ENCODE assay signal across 22 cellular contexts in genomic region chr6:83459663-83460062, GRCh38. TPM values are rescaled to one million over a fixed set of nuclear protein-coding genes. Genes with fewer than 3 reads are reported as not detected.
A peak's percentile ranks its signal among the peaks of the same experiment; 100 is the strongest.
DNase-seq lines count a peak whose midpoint lies in the region; ATAC-seq and TF ChIP-seq lines count a peak whose summit lies in the region.
"Had no signal": no experiment of that assay in that cellular context is flagged by ENCODE, and none has a peak within 500 bp of the region (broad histone marks: within the 10 kb centered on the region; RNA-seq: fewer than 3 reads in every experiment).

No MANE protein-coding gene starts in this region.

- no peak for TF ChIP-seq CTCF in PC-3 (conservative IDR thresholded peaks at IDR 0.05; ENCODE audit: low read depth, low read length)

- no TSS peak for BruUV-seq in PC-3 (replicated peaks; lab: Mats Ljungman, UMichigan)

- no peaks in the 10 kb centered on the region for H3K79me2 ChIP-seq in PC-3 (ENCODE audit: low read length)

- peaks cover 40% of the 10 kb centered on the region for H3K4me1 ChIP-seq in PC-3 (ENCODE audit: insufficient read depth, low read length)
- H3K4me1 ChIP-seq: lower lobe of right lung, thyroid gland had no signal

- CTCF ChIA-PET in PC-3 (lab: Charles Lee): no interaction called here

- POLR2A ChIA-PET in PC-3 (lab: Charles Lee; ENCODE audit: unreplicated experiment): no interaction called here

- DNase-seq in CD1c-positive myeloid dendritic cell (ENCODE audit: extremely low spot score) (peak; percentile 52), HT1080 (ENCODE audit: low read depth) (peak; percentile 29), PC-3 (peak; percentile 8), left colon (no peak), dedifferentiated amniotic fluid mesenchymal stem cell (ENCODE audit: extremely low spot score) (no peak)
- DNase-seq in activated CD4-positive, alpha-beta T cell treated with anti-CD3 and anti-CD28 coated beads, Interleukin-2, amount 50 U/mL, for 48 hours: no peak
- DNase-seq: activated CD4-positive, alpha-beta T cell treated with anti-CD3 and anti-CD28 coated beads for 36 hours; CD8-positive, alpha-beta memory T cell; DND-41; effector CD4-positive, alpha-beta T cell; heart right ventricle; HFFc6; lower lobe of right lung; NCI-H1436 treated with DMSO at 0.1 percent for 48 hours; NCI-H510A; occipital lobe; retina; stimulated activated CD4-positive, alpha-beta T cell treated with anti-CD3 and anti-CD28 coated beads, Interleukin-4, amount 100 ng/mL, for 4 hours; stimulated activated naive CD8-positive, alpha-beta T cell treated with anti-CD3 and anti-CD28 coated beads, Interleukin-15, Interleukin-2, amounts not matched to agents 100 U/mL and 50 U/mL, for 24 hours; thyroid gland had no signal

- no peaks in the 10 kb centered on the region for H4K20me1 ChIP-seq in PC-3 (ENCODE audit: low read length)

- intact Hi-C loops in PC-3 (cut with micrococcal nuclease) (no loop called here), left colon (cut with DNase I, micrococcal nuclease) (no loop called here)

- H2AFZ ChIP-seq in PC-3 (ENCODE audit: low read length): no peak overlapping the region

- no peak overlapping the region for H3K9ac ChIP-seq in PC-3 (ENCODE audit: low read length)

- H3K4me3 ChIP-seq in PC-3 (ENCODE audit: low read length): no peak overlapping the region
- H3K4me3 ChIP-seq: heart right ventricle, lower lobe of right lung, thyroid gland had no signal

- H3K27ac ChIP-seq in PC-3 (ENCODE audit: low read length): no peak overlapping the region
- H3K27ac ChIP-seq: heart right ventricle, lower lobe of right lung, thyroid gland had no signal

- no peaks in the 10 kb centered on the region for H3K36me3 ChIP-seq in PC-3 (ENCODE audit: low read depth, low read length)
- H3K36me3 ChIP-seq: heart right ventricle, lower lobe of right lung, thyroid gland had no signal

- H3K9me2 ChIP-seq in PC-3 (replicated peaks; ENCODE audit: low read length): no peaks in the 10 kb centered on the region

- H3K9me3 ChIP-seq in PC-3 (ENCODE audit: low read length): no peaks in the 10 kb centered on the region
- H3K9me3 ChIP-seq: heart right ventricle, lower lobe of right lung, thyroid gland had no signal

- peaks cover 10% of the 10 kb centered on the region for H3F3A ChIP-seq in PC-3 (ENCODE audit: low read length, unreplicated experiment)

- 0 out of 2 replicates have a peak overlapping the region, but pooled peaks have one; percentile 6 for H3K4me2 ChIP-seq in PC-3 (ENCODE audit: low read length)

- no peaks in the 10 kb centered on the region for H3K27me3 ChIP-seq in PC-3 (ENCODE audit: low read length)
- H3K27me3 ChIP-seq: heart right ventricle, thyroid gland had no signal

- ATAC-seq in PC-3 (no peak), left colon (peak; percentile 26), HG03378 (IDR thresholded peaks at IDR 0.05; ENCODE audit: unreplicated experiment) (no peak)
- ATAC-seq: activated CD4-positive, alpha-beta T cell treated with anti-CD3 and anti-CD28 coated beads for 36 hours; stimulated activated naive CD8-positive, alpha-beta T cell treated with anti-CD3 and anti-CD28 coated beads, Interleukin-15, Interleukin-2, amounts not matched to agents 100 U/mL and 50 U/mL, for 24 hours had no signal

RNA-seq across cellular contexts. Expression of gene ME1, which starts 28.8 kb away (rescaled TPM):
- 12.1 and 22.0 TPM in 2 replicates for total RNA-seq in HT1080 (2014; rRNA removed; shearing (Covaris generic))
- 22.5 and 28.7 TPM in 2 replicates for polyA plus RNA-seq in HT1080 (2015; cell fraction: cytosol; rRNA removed)
- 22.9 and 23.0 TPM in 2 replicates for polyA plus RNA-seq in HT1080 (2015; cell fraction: nucleus; rRNA removed)
- total RNA-seq in PC-3 (2014; rRNA removed): 22.3 and 28.0 TPM in 2 replicates
- 1 to 10 TPM; 4.8 to 6.8 TPM for total RNA-seq in left colon

RNA-seq across cellular contexts. Expression of gene PRSS35, which starts 52.7 kb away (rescaled TPM):
- 0.69 and 0.70 TPM in 2 replicates for total RNA-seq in HT1080 (2014; rRNA removed; shearing (Covaris generic))
- polyA plus RNA-seq in HT1080 (2015; cell fraction: cytosol; rRNA removed): 0.07 and 0.12 TPM in 2 replicates
- 0.22 and 0.35 TPM in 2 replicates for polyA plus RNA-seq in HT1080 (2015; cell fraction: nucleus; rRNA removed)
- total RNA-seq in PC-3 (2014; rRNA removed) (1.7 and 3.2 TPM in 2 replicates), left colon (not detected)
- total RNA-seq: activated CD4-positive, alpha-beta T cell treated with anti-CD3 and anti-CD28 coated beads for 36 hours; CD8-positive, alpha-beta memory T cell; RPMI7951; thyroid gland had no signal

Comparison
In these comparisons a context has a peak if more than half of its experiments do, and no peak if none do; other contexts are left out.
1. DNase-seq: peak in CD1c-positive myeloid dendritic cell (single experiment), HT1080 (single experiment) and PC-3 (single experiment); none in left colon (0 of 2), activated CD4-positive, alpha-beta T cell treated with anti-CD3 and anti-CD28 coated beads, Interleukin-2, amount 50 U/mL, for 48 hours (0 of 2) and dedifferentiated amniotic fluid mesenchymal stem cell (single experiment).